ENCODE assay signal across 1 cellular context in the genomic region with DNA sequence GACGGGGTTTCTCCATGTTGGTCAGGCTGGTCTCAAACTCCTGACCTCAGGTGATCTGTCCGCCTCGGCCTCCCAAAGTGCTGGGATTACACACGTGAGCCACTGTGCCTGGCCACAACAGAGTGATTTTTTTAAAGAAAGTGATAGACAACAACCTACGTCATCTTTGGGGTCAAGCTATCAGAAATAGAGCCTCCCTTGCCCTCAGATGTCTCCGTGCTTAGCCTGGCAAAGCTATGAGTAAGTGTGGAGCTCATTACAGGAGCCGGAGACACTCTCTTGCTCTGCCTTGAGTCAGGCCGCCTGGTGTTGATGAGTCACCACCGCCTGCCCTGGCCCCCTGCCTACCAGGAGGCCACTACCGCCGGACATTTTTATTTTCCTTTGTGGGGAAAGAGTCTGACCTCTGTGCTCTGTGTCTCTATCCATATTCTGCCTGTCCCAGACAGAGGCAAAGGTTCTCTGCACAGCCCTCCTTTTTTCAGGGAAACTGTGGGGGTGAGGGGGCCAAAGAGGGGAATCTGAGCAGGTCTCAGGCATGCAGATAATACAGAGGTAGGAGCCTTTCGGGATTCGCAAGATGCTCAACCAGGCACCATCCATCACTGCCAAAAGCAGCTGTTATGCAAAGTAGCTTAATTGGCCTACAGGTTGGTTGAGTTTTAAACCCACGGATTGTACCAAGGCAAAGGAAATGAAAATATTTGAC.
A peak's percentile ranks its signal among the peaks of the same experiment; 100 is the strongest.
TF ChIP-seq lines count a peak whose summit lies in the region.

No MANE protein-coding gene starts in this region.

TF ChIP-seq in IMR-90, 13 proteins besides CTCF, POLR2A, EP300 and RAD21 (continued from another document):
- TF ChIP-seq, protein P1, sequence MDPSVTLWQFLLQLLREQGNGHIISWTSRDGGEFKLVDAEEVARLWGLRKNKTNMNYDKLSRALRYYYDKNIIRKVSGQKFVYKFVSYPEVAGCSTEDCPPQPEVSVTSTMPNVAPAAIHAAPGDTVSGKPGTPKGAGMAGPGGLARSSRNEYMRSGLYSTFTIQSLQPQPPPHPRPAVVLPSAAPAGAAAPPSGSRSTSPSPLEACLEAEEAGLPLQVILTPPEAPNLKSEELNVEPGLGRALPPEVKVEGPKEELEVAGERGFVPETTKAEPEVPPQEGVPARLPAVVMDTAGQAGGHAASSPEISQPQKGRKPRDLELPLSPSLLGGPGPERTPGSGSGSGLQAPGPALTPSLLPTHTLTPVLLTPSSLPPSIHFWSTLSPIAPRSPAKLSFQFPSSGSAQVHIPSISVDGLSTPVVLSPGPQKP (IDR thresholded peaks at IDR 0.05; ENCODE audit: borderline replicate concordance, low read depth, low read length), result no peak
- TF ChIP-seq MXI1 (IDR thresholded peaks at IDR 0.05; ENCODE audit: borderline replicate concordance, low read depth, low read length) (no peak), BHLHE40 (IDR thresholded peaks at IDR 0.05; ENCODE audit: low read depth, low read length) (peak; percentile 76; the same call in 1 of the 2 replicates), SMC3 (IDR thresholded peaks at IDR 0.05; ENCODE audit: low read depth, low read length) (peak; percentile 14; the same call in 1 of the 2 replicates), CHD1 (IDR thresholded peaks at IDR 0.05; ENCODE audit: low read depth, low read length) (no peak)
- TF ChIP-seq, protein P2, sequence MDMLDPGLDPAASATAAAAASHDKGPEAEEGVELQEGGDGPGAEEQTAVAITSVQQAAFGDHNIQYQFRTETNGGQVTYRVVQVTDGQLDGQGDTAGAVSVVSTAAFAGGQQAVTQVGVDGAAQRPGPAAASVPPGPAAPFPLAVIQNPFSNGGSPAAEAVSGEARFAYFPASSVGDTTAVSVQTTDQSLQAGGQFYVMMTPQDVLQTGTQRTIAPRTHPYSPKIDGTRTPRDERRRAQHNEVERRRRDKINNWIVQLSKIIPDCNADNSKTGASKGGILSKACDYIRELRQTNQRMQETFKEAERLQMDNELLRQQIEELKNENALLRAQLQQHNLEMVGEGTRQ (IDR thresholded peaks at IDR 0.05; ENCODE audit: low read depth, low read length), result no peak
